23 cellular contexts compared by ENCODE assay signal in genomic region chr2:212228651-212229253, GRCh38.
DNase-seq lines count a peak whose midpoint lies in the region; ATAC-seq and TF ChIP-seq lines count a peak whose summit lies in the region.
"Had no signal": no experiment of that assay in that cellular context is flagged by ENCODE, and none has a peak within 500 bp of the region (broad histone marks: within the 10 kb centered on the region; RNA-seq: fewer than 3 reads in every experiment).

No MANE protein-coding gene starts in this region.

- no peaks in the 10 kb centered on the region for H3K27me3 Mint-ChIP-seq in activated CD4-positive, alpha-beta memory T cell treated with anti-CD3 and anti-CD28 coated beads for 36 hours
- H3K27me3 Mint-ChIP-seq: stimulated activated naive B cell treated with anti-CD40 and anti-IgM and Interleukin-4, amounts not matched to agents 10 μg/mL and 1 μg/mL and 100 μg/mL, for 72 hours had no signal

- intact Hi-C loops in activated CD4-positive, alpha-beta memory T cell treated with anti-CD3 and anti-CD28 coated beads for 36 hours (cut with micrococcal nuclease): no loop called here

- H3K4me1 Mint-ChIP-seq in activated CD4-positive, alpha-beta memory T cell treated with anti-CD3 and anti-CD28 coated beads for 36 hours (ENCODE audit: low read depth): no peaks in the 10 kb centered on the region
- H3K4me1 Mint-ChIP-seq: CD14-positive monocyte; endodermal cell; nephron progenitor cell; stimulated activated naive B cell treated with anti-CD40 and anti-IgM and Interleukin-4, amounts not matched to agents 10 μg/mL and 1 μg/mL and 100 μg/mL, for 72 hours had no signal

- no peaks in the 10 kb centered on the region for H3K9me3 ChIP-seq in MG63
- H3K9me3 ChIP-seq: colonic mucosa, thoracic aorta had no signal

- peaks cover 6% of the 10 kb centered on the region for H3K9me3 Mint-ChIP-seq in activated CD4-positive, alpha-beta memory T cell treated with anti-CD3 and anti-CD28 coated beads for 36 hours
- H3K9me3 Mint-ChIP-seq: endodermal cell; nephron progenitor cell; stimulated activated naive B cell treated with anti-CD40 and anti-IgM and Interleukin-4, amounts not matched to agents 10 μg/mL and 1 μg/mL and 100 μg/mL, for 72 hours had no signal

- H3K4me3 ChIP-seq in MG63 (no peak overlapping the region), choroid plexus epithelial cell (ENCODE audit: low read depth, low read length) (no peak overlapping the region), kidney epithelial cell (ENCODE audit: low read depth, low read length) (no peak overlapping the region)
- H3K4me3 ChIP-seq: colonic mucosa, thoracic aorta had no signal

- CTCF ChIA-PET in activated CD4-positive, alpha-beta memory T cell treated with anti-CD3 and anti-CD28 coated beads for 36 hours (lab: Charles Lee): no interaction called here

- POLR2A ChIA-PET in activated CD4-positive, alpha-beta memory T cell treated with anti-CD3 and anti-CD28 coated beads for 36 hours (lab: Charles Lee): no interaction called here

- no peak overlapping the region for H3K4me3 Mint-ChIP-seq in activated CD4-positive, alpha-beta memory T cell treated with anti-CD3 and anti-CD28 coated beads for 36 hours
- H3K4me3 Mint-ChIP-seq: activated T-cell treated with anti-CD3 and anti-CD28 coated beads, Interleukin-2, amount 50 U/mL, for 72 hours; CD14-positive monocyte; endodermal cell; nephron progenitor cell; stimulated activated naive B cell treated with anti-CD40 and anti-IgM and Interleukin-4, amounts not matched to agents 10 μg/mL and 1 μg/mL and 100 μg/mL, for 72 hours had no signal

- no peaks in the 10 kb centered on the region for H3K36me3 Mint-ChIP-seq in activated CD4-positive, alpha-beta memory T cell treated with anti-CD3 and anti-CD28 coated beads for 36 hours
- H3K36me3 Mint-ChIP-seq: CD14-positive monocyte; stimulated activated naive B cell treated with anti-CD40 and anti-IgM and Interleukin-4, amounts not matched to agents 10 μg/mL and 1 μg/mL and 100 μg/mL, for 72 hours had no signal

- H3K36me3 ChIP-seq in MG63: no peaks in the 10 kb centered on the region
- H3K36me3 ChIP-seq in kidney epithelial cell (ENCODE audit: control insufficient read depth, insufficient read depth, low read length): no peaks in the 10 kb centered on the region
- H3K36me3 ChIP-seq: colonic mucosa, thoracic aorta had no signal

- no peak for ATAC-seq in HG03135 (IDR thresholded peaks at IDR 0.05; ENCODE audit: unreplicated experiment)
- ATAC-seq: activated T-cell treated with anti-CD3 and anti-CD28 coated beads, Interleukin-2, amount 50 U/mL, for 72 hours; left lobe of liver; Right ventricle myocardium inferior; stimulated activated naive B cell treated with anti-CD40 and anti-IgM and Interleukin-4, amounts not matched to agents 10 μg/mL and 1 μg/mL and 100 μg/mL, for 72 hours had no signal

- TF ChIP-seq CTCF in choroid plexus epithelial cell (conservative IDR thresholded peaks at IDR 0.05; ENCODE audit: low read depth, low read length): no peak
- TF ChIP-seq CTCF in kidney epithelial cell (IDR thresholded peaks at IDR 0.05; ENCODE audit: insufficient read depth, low read length, poor library complexity, severe bottlenecking): no peak

- H3K27ac Mint-ChIP-seq in activated CD4-positive, alpha-beta memory T cell treated with anti-CD3 and anti-CD28 coated beads for 36 hours: no peak overlapping the region
- H3K27ac Mint-ChIP-seq: activated T-cell treated with anti-CD3 and anti-CD28 coated beads, Interleukin-2, amount 50 U/mL, for 72 hours; CD14-positive monocyte; endodermal cell; nephron progenitor cell; stimulated activated naive B cell treated with anti-CD40 and anti-IgM and Interleukin-4, amounts not matched to agents 10 μg/mL and 1 μg/mL and 100 μg/mL, for 72 hours had no signal

- H3K27me3 ChIP-seq in MG63 (no peaks in the 10 kb centered on the region), kidney epithelial cell (ENCODE audit: control insufficient read depth, insufficient read depth, low read length) (no peaks in the 10 kb centered on the region)
- H3K27me3 ChIP-seq: colonic mucosa had no signal

- DNase-seq in ELR (ENCODE audit: low read depth) (peak; percentile 39), MG63 (peak; percentile 4), choroid plexus epithelial cell (ENCODE audit: low read depth) (peak; percentile 18), kidney epithelial cell (ENCODE audit: low read depth) (peak; percentile 21), occipital lobe (lab: John Stamatoyannopoulos, UW) (no peak)
- DNase-seq in activated CD4-positive, alpha-beta memory T cell treated with anti-CD3 and anti-CD28 coated beads for 36 hours: no peak
- DNase-seq in effector CD8-positive, alpha-beta T cell (lab: John Stamatoyannopoulos, UW): no peak
- DNase-seq: activated naive CD4-positive, alpha-beta T cell treated with anti-CD3 and anti-CD28 coated beads, Interleukin-2, amount 50 U/mL, for 16 hours; activated T-cell treated with anti-CD3 and anti-CD28 coated beads, Interleukin-2, amount 50 U/mL, for 72 hours; colonic mucosa; endodermal cell; KG1; NCI-H1092; NCI-H2029 treated with DMSO at 0.1 percent for 48 hours; NCI-H526; nephron progenitor cell; stimulated activated CD4-positive, alpha-beta T cell treated with anti-CD3 and anti-CD28 coated beads, Interleukin-1b, Interleukin-23, amount 100 ng/mL, for 48 hours; stimulated activated naive B cell treated with anti-CD40 and anti-IgM and Interleukin-4, amounts not matched to agents 10 μg/mL and 1 μg/mL and 100 μg/mL, for 72 hours had no signal

Comparison
In these comparisons a context has a peak if more than half of its experiments do, and no peak if none do; other contexts are left out.
1. DNase-seq: peak in ELR (single experiment), MG63 (single experiment), choroid plexus epithelial cell (single experiment) and kidney epithelial cell (single experiment); none in activated CD4-positive, alpha-beta memory T cell treated with anti-CD3 and anti-CD28 coated beads for 36 hours (single experiment), effector CD8-positive, alpha-beta T cell (single experiment) and occipital lobe (single experiment).